In genomic region chr1:44423706-44424546, GRCh38 we compare ENCODE assay signal across 9 cellular contexts. TPM values are rescaled to one million over a fixed set of nuclear protein-coding genes. Genes with fewer than 3 reads are reported as not detected.
DNase-seq lines count a peak whose midpoint lies in the region; ATAC-seq lines count a peak whose summit lies in the region.
"Had no signal": no experiment of that assay in that cellular context is flagged by ENCODE, and none has a peak within 500 bp of the region (broad histone marks: within the 10 kb centered on the region; RNA-seq: fewer than 3 reads in every experiment).

No MANE protein-coding gene starts in this region.

- H3K9me3 ChIP-seq in BLaER1 (no peaks in the 10 kb centered on the region), MG63 (no peaks in the 10 kb centered on the region)

- POLR2A ChIA-PET in activated CD4-positive, alpha-beta memory T cell treated with anti-CD3 and anti-CD28 coated beads, Interleukin-2, amount 10 ng/mL, durations not matched to agents 7 days and 5 days (lab: Charles Lee), result interaction anchor here (1.1 kb wide), 1 partner anchor 186 kb away, joined by 3 read pairs; no protein-coding TSS in a partner anchor

- H3K9me3 Mint-ChIP-seq in naive B cell, result peaks cover 0 to 1% (median 0%) of the 10 kb centered on the region in 7 donors
- H3K9me3 Mint-ChIP-seq in activated CD4-positive, alpha-beta memory T cell treated with anti-CD3 and anti-CD28 coated beads, Interleukin-2, amount 10 ng/mL, durations not matched to agents 7 days and 5 days, result no peaks in the 10 kb centered on the region
- H3K9me3 Mint-ChIP-seq: activated CD4-positive, alpha-beta T cell treated with anti-CD3 and anti-CD28 coated beads, Interleukin-2, amount 10 ng/mL, durations not matched to agents 7 days and 5 days had no signal

- H4K20me1 ChIP-seq in BLaER1, result 0 out of 2 replicates have a peak, but pooled peaks cover 3% of the 10 kb centered on the region

- peaks cover 46% of the 10 kb centered on the region for H3K4me1 ChIP-seq in BLaER1

- peaks cover 80 to 94% (median 90%) of the 10 kb centered on the region in 3 donors for H3K27me3 Mint-ChIP-seq in naive B cell
- H3K27me3 Mint-ChIP-seq in activated CD4-positive, alpha-beta memory T cell treated with anti-CD3 and anti-CD28 coated beads, Interleukin-2, amount 10 ng/mL, durations not matched to agents 7 days and 5 days, result peaks cover 81% of the 10 kb centered on the region

- peak; percentile 55 to 71 for ATAC-seq in naive B cell (ENCODE audit: low read depth in 2 of 2)
- no peak for ATAC-seq in HG03175 (IDR thresholded peaks at IDR 0.05; ENCODE audit: unreplicated experiment)
- ATAC-seq in GM21717 (IDR thresholded peaks at IDR 0.05; ENCODE audit: unreplicated experiment), result no peak

- H3K4me3 ChIP-seq in BLaER1 (peak overlapping the region; percentile 6; the same call in 1 of the 2 replicates), MG63 (peak overlapping the region; percentile 20)

- peak overlapping the region; percentile 12 to 80 (median 42) for H3K4me3 Mint-ChIP-seq in naive B cell
- no peak overlapping the region for H3K4me3 Mint-ChIP-seq in activated CD4-positive, alpha-beta memory T cell treated with anti-CD3 and anti-CD28 coated beads, Interleukin-2, amount 10 ng/mL, durations not matched to agents 7 days and 5 days
- H3K4me3 Mint-ChIP-seq: activated CD4-positive, alpha-beta T cell treated with anti-CD3 and anti-CD28 coated beads, Interleukin-2, amount 10 ng/mL, durations not matched to agents 7 days and 5 days had no signal

- H3K36me3 ChIP-seq in BLaER1 (no peaks in the 10 kb centered on the region), MG63 (no peaks in the 10 kb centered on the region)

- peaks cover 11% of the 10 kb centered on the region in 3 donors for H3K4me1 Mint-ChIP-seq in naive B cell
- peaks cover 3% of the 10 kb centered on the region for H3K4me1 Mint-ChIP-seq in activated CD4-positive, alpha-beta memory T cell treated with anti-CD3 and anti-CD28 coated beads, Interleukin-2, amount 10 ng/mL, durations not matched to agents 7 days and 5 days

- H3K4me2 ChIP-seq in BLaER1, result peak overlapping the region; percentile 68

- no peaks in the 10 kb centered on the region for H3K36me3 Mint-ChIP-seq in naive B cell
- no peaks in the 10 kb centered on the region for H3K36me3 Mint-ChIP-seq in activated CD4-positive, alpha-beta memory T cell treated with anti-CD3 and anti-CD28 coated beads, Interleukin-2, amount 10 ng/mL, durations not matched to agents 7 days and 5 days (ENCODE audit: low read depth)

- H3K27ac ChIP-seq in BLaER1, result no peak overlapping the region

- H3K27me3 ChIP-seq in BLaER1 (peaks cover 46% of the 10 kb centered on the region), MG63 (no peaks in the 10 kb centered on the region)

- DNase-seq in MG63 (peak; percentile 93), dedifferentiated amniotic fluid mesenchymal stem cell (ENCODE audit: extremely low spot score) (peak; percentile 15), naive B cell (no peak), SIG-M5 (lab: John Stamatoyannopoulos, UW) (no peak)
- DNase-seq in activated CD4-positive, alpha-beta memory T cell treated with anti-CD3 and anti-CD28 coated beads, Interleukin-2, amount 10 ng/mL, durations not matched to agents 7 days and 5 days, result no peak
- DNase-seq: activated CD4-positive, alpha-beta T cell treated with anti-CD3 and anti-CD28 coated beads, Interleukin-2, amount 10 ng/mL, durations not matched to agents 7 days and 5 days had no signal

- H3K9ac ChIP-seq in BLaER1, result peak overlapping the region; percentile 8; the same call in 1 of the 2 replicates

- CTCF ChIA-PET in activated CD4-positive, alpha-beta memory T cell treated with anti-CD3 and anti-CD28 coated beads, Interleukin-2, amount 10 ng/mL, durations not matched to agents 7 days and 5 days (lab: Charles Lee), result no interaction called here

- no peak overlapping the region for H3K27ac Mint-ChIP-seq in naive B cell
- no peak overlapping the region for H3K27ac Mint-ChIP-seq in activated CD4-positive, alpha-beta memory T cell treated with anti-CD3 and anti-CD28 coated beads, Interleukin-2, amount 10 ng/mL, durations not matched to agents 7 days and 5 days
- H3K27ac Mint-ChIP-seq: activated CD4-positive, alpha-beta T cell treated with anti-CD3 and anti-CD28 coated beads, Interleukin-2, amount 10 ng/mL, durations not matched to agents 7 days and 5 days had no signal

RNA-seq across cellular contexts. Expression of gene RNF220, which starts 18.9 kb away (rescaled TPM):
- 40.7 and 62.5 TPM in 2 replicates for total RNA-seq in MG63 (2014; rRNA removed; shearing (Covaris generic); ENCODE audit: low replicate concordance)
- polyA plus RNA-seq in naive B cell (ENCODE audit: low read depth in 6 of 6), result 100 to 1,000 TPM in 1 of 6 donors, 10 to 100 TPM in 5; 75.3 to 117 (median 82.4) TPM
- 10 to 100 TPM; 69.0 to 70.7 TPM for total RNA-seq in activated CD4-positive, alpha-beta memory T cell treated with anti-CD3 and anti-CD28 coated beads, Interleukin-2, amount 10 ng/mL, durations not matched to agents 7 days and 5 days

Comparison
In these comparisons a context has a peak if more than half of its experiments do, and no peak if none do; other contexts are left out.
1. DNase-seq: peak in MG63 (single experiment) and dedifferentiated amniotic fluid mesenchymal stem cell (single experiment); none in naive B cell (single experiment), activated CD4-positive, alpha-beta memory T cell treated with anti-CD3 and anti-CD28 coated beads, Interleukin-2, amount 10 ng/mL, durations not matched to agents 7 days and 5 days (single experiment) and SIG-M5 (single experiment).
2. ATAC-seq: peak in naive B cell (2 of 2); none in HG03175 (single experiment) and GM21717 (single experiment).